Comparison of ENCODE assay signal across 9 cellular contexts in the genomic region with DNA sequence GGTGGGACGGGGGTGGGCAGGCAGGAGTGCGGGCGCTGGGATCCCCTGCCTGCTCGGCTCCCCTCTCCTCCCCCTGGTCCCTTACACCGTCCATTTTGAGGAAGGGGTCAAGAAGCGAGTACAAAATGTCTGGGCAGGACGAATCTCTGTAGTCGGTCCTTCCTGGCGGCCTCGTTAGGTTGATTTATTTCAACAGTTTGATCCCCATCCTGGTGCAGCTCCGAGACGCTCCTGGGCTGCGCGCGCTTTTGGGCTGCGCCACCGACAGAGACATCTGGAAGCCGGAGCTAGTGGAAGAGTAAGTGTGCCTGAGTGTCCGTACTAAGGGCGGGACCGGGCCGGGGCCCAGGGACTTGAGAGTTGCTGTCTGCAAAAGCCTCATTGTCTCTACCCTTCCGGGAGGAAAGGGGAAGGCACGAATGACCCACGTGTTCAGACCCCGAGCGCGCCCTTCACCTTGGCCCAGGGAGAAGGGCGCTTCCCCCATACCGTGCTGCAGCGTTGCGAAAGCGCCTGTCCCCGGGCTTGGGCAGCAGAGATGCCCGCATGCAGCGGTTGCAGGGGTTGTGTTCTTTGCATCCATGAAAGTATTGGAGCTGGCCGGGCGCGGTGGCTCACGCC. TPM values are rescaled to one million over a fixed set of nuclear protein-coding genes. Genes with fewer than 3 reads are reported as not detected.
A peak's percentile ranks its signal among the peaks of the same experiment; 100 is the strongest.
DNase-seq lines count a peak whose midpoint lies in the region; ATAC-seq and TF ChIP-seq lines count a peak whose summit lies in the region.
"Had no signal": no experiment of that assay in that cellular context is flagged by ENCODE, and none has a peak within 500 bp of the region (broad histone marks: within the 10 kb centered on the region; RNA-seq: fewer than 3 reads in every experiment).

No MANE protein-coding gene starts in this region.

- TF ChIP-seq POLR2A in Peyer's patch (IDR thresholded peaks at IDR 0.05), result no peak
- no peak for TF ChIP-seq POLR2A in right lobe of liver (IDR thresholded peaks at IDR 0.05)
- TF ChIP-seq POLR2A in testis (IDR thresholded peaks at IDR 0.05), result no peak

- TF ChIP-seq CTCF in Peyer's patch (IDR thresholded peaks at IDR 0.05) (no peak), right lobe of liver (IDR thresholded peaks at IDR 0.05) (no peak), testis (IDR thresholded peaks at IDR 0.05) (no peak)

- peak; percentile 47 for DNase-seq in GM19238 (ENCODE audit: insufficient read length, low spot score)
- DNase-seq in Peyer's patch, result peak in 1 of 3 donors; percentile 51
- DNase-seq in dermis blood vessel endothelial cell, result peak; percentile 53
- DNase-seq in right lobe of liver, result peak in 1 of 3 donors; percentile 37
- DNase-seq in testis, result peak; percentile 39
- no peak for DNase-seq in stimulated activated CD4-positive, alpha-beta T cell treated with anti-CD3 and anti-CD28 coated beads, Interleukin-2, amount 100 ng/mL, for 48 hours

- ATAC-seq in right lobe of liver, result peak; percentile 45 to 70 (median 52)
- ATAC-seq in GM21390 (IDR thresholded peaks at IDR 0.05; ENCODE audit: unreplicated experiment), result no peak
- ATAC-seq: K562 had no signal

- WGBS in right lobe of liver (ENCODE audit: insufficient coverage, low coverage, low lambda C conversion rate, missing lambda C conversion rate), result 4% methylated on average over 22 of the region's 40 CpGs
- 0 to 5% methylated on average over 21 to 40 of the region's 40 CpGs for WGBS in testis, 2 donors

- peak overlapping the region; percentile 85 for H3K9ac ChIP-seq in BLaER1

- peaks cover 45% of the 10 kb centered on the region for H3K4me1 ChIP-seq in BLaER1
- peaks cover 0 to 16% (median 2%) of the 10 kb centered on the region in 4 donors for H3K4me1 ChIP-seq in Peyer's patch
- H3K4me1 ChIP-seq in right lobe of liver, result peaks cover 0 to 6% (median 0%) of the 10 kb centered on the region in 4 donors
- peaks cover 8% of the 10 kb centered on the region for H3K4me1 ChIP-seq in testis

- H3K4me3 ChIP-seq in BLaER1 (peak overlapping the region; percentile 76), Peyer's patch (peak overlapping the region; percentile 24 to 49 (median 47)), right lobe of liver (peak overlapping the region; percentile 23 to 42 (median 25)), testis (peak overlapping the region; percentile 46 to 51)
- H3K4me3 ChIP-seq: K562 had no signal

- H3K4me2 ChIP-seq in BLaER1, result peak overlapping the region; percentile 82

- H4K20me1 ChIP-seq in BLaER1, result no peaks in the 10 kb centered on the region

- no peaks in the 10 kb centered on the region for H3K9me3 ChIP-seq in BLaER1
- H3K9me3 ChIP-seq in Peyer's patch, result no peaks in the 10 kb centered on the region
- H3K9me3 ChIP-seq in right lobe of liver, result no peaks in the 10 kb centered on the region
- no peaks in the 10 kb centered on the region for H3K9me3 ChIP-seq in testis

- intact Hi-C loops in right lobe of liver (cut with DNase I) (no loop called here), testis (cut with DNase I; ENCODE audit: low total_unique reads) (no loop called here)

- peak overlapping the region; percentile 97 for H3K27ac ChIP-seq in BLaER1
- H3K27ac ChIP-seq in Peyer's patch, result peak overlapping the region in 1 of 4 donors; percentile 51
- no peak overlapping the region for H3K27ac ChIP-seq in right lobe of liver
- H3K27ac ChIP-seq in testis, result peak overlapping the region in 1 of 2 donors; percentile 19

- H3K36me3 ChIP-seq in BLaER1 (peaks cover 18% of the 10 kb centered on the region), Peyer's patch (no peaks in the 10 kb centered on the region), right lobe of liver (no peaks in the 10 kb centered on the region), testis (ENCODE audit: low read depth, missing control alignments) (no peaks in the 10 kb centered on the region)

- H3K27me3 ChIP-seq in BLaER1 (no peaks in the 10 kb centered on the region), Peyer's patch (no peaks in the 10 kb centered on the region), right lobe of liver (no peaks in the 10 kb centered on the region), testis (no peaks in the 10 kb centered on the region)

RNA-seq across cellular contexts. Expression of gene ZNF114, which starts 1.8 kb away (rescaled TPM):
- not detected for total RNA-seq in Peyer's patch
- 0.34 and 0.84 TPM in 2 replicates for total RNA-seq in dermis blood vessel endothelial cell
- under 1 TPM in 1 of 6 experiments, not detected in 5; 0.49 TPM for total RNA-seq in right lobe of liver
- total RNA-seq in testis, result 1 to 10 TPM; 2.4 to 3.9 TPM
- 0.22 TPM for polyA plus RNA-seq in testis (ENCODE audit: insufficient read depth, low read depth, low replicate concordance)
- total RNA-seq: K562 had no signal
- polyA plus RNA-seq: K562 had no signal

RNA-seq across cellular contexts. Expression of gene CARD8, which starts 15.9 kb away (rescaled TPM):
- 100 to 1,000 TPM in 1 of 4 donors, 10 to 100 TPM in 3; 31.5 to 115 (median 39.2) TPM for total RNA-seq in Peyer's patch
- 104 and 112 TPM in 2 replicates for total RNA-seq in dermis blood vessel endothelial cell
- total RNA-seq in right lobe of liver, result 10 to 100 TPM; 15.4 to 24.5 (median 19.8) TPM
- 10 to 100 TPM; 45.4 to 68.4 TPM for total RNA-seq in testis
- 53.9 TPM for polyA plus RNA-seq in testis (ENCODE audit: insufficient read depth, low read depth, low replicate concordance)

RNA-seq across cellular contexts. Expression of gene EMP3, which starts 53.7 kb away (rescaled TPM):
- total RNA-seq in Peyer's patch (10 to 100 TPM in 2 of 4 donors, 1 to 10 TPM in 2; 4.7 to 21.5 (median 10.5) TPM), dermis blood vessel endothelial cell (4.0 and 7.3 TPM in 2 replicates), right lobe of liver (10 to 100 TPM in 1 of 6 experiments, 1 to 10 TPM in 5; 2.8 to 14.2 (median 5.6) TPM), testis (10 to 100 TPM; 28.6 to 31.3 TPM)
- polyA plus RNA-seq in testis (ENCODE audit: insufficient read depth, low read depth, low replicate concordance), result 88.3 TPM

Comparison
In these comparisons a context has a peak if more than half of its experiments do, and no peak if none do; other contexts are left out.
1. H3K4me3 ChIP-seq: peak in every context shown above with its lines; median percentile 76 in BLaER1; 48 in testis; 47 in Peyer's patch; 25 in right lobe of liver.
2. DNase-seq: peak in GM19238 (single experiment), dermis blood vessel endothelial cell (single experiment) and testis (single experiment); none in stimulated activated CD4-positive, alpha-beta T cell treated with anti-CD3 and anti-CD28 coated beads, Interleukin-2, amount 100 ng/mL, for 48 hours (0 of 2).